In genomic region chr2:160790738-160791137, GRCh38 we compare ENCODE assay signal across 14 cellular contexts.
"Had no signal": no experiment of that assay in that cellular context is flagged by ENCODE, and none has a peak within 500 bp of the region (broad histone marks: within the 10 kb centered on the region; RNA-seq: fewer than 3 reads in every experiment).

No MANE protein-coding gene starts in this region.

- H3K27ac Mint-ChIP-seq: endodermal cell, nephron progenitor cell, type B pancreatic cell had no signal

- ATAC-seq: foreskin keratinocyte had no signal

- H3K36me3 Mint-ChIP-seq: type B pancreatic cell had no signal

- H3K27me3 ChIP-seq: foreskin keratinocyte, right atrium auricular region, sigmoid colon, uterus had no signal

- H3K27ac ChIP-seq: coronary artery, foreskin keratinocyte, right atrium auricular region, sigmoid colon, uterus had no signal

- H3K4me3 ChIP-seq: coronary artery, right atrium auricular region, sigmoid colon, uterus had no signal

- H3K36me3 ChIP-seq: right atrium auricular region, sigmoid colon, uterus had no signal

- H3K9me3 Mint-ChIP-seq: type B pancreatic cell had no signal

- DNase-seq: effector CD4-positive, alpha-beta T cell; endodermal cell; erythroblast; nephron progenitor cell; sigmoid colon; small intestine; stimulated activated CD4-positive, alpha-beta T cell treated with anti-CD3 and anti-CD28 coated beads, Interleukin-12 subunit alpha, Interleukin-12 subunit beta, amount 100 ng/mL, for 4 hours; stimulated activated naive CD4-positive, alpha-beta T cell treated with Interleukin-2 at 50 U/mL for 16 hours; uterus had no signal

- H3K4me1 Mint-ChIP-seq: endodermal cell, nephron progenitor cell had no signal

- FAIRE-seq: endothelial cell of umbilical vein, small intestine had no signal

- H3K4me3 Mint-ChIP-seq: endodermal cell, nephron progenitor cell, type B pancreatic cell had no signal

- H3K9me3 ChIP-seq: right atrium auricular region, sigmoid colon, uterus had no signal

- H3K4me1 ChIP-seq: right atrium auricular region, sigmoid colon, uterus had no signal

- H3K27me3 Mint-ChIP-seq: type B pancreatic cell had no signal
